ENCODE assay signal across 16 cellular contexts in the genomic region with DNA sequence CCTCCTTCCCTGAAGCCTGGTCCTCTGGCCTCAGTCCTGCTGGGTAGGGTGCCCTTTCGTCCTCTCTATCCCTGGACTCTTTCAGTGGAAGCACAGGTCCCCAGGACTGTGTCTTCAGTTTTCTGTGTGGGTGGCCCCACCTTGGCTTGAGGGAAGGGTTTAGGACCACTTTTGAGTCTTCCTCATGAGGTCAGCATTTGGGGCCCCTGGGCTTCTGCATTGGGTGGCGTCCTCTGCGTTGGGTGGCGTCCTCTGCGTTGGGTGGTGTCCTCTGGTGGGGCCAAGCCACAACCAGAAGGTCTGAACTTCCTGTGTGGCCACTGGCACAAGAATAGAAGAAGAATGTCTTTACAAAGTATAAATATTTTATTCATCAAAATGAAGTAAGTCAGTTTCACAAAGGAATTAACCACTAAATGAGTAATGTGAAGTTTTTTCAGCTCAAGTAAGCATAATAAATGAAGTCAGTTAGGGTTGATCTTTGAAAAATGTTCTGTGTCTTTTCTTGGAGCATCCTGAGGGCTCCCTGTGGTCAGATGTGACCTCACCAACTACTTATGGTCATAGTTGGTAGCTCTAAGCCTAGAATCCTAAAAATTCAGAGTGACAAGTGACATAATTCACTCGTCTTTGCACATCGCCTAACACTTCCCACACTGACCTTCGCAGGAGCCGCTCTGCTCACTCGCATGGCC. TPM values are rescaled to one million over a fixed set of nuclear protein-coding genes. Genes with fewer than 3 reads are reported as not detected.
DNase-seq lines count a peak whose midpoint lies in the region; ATAC-seq and TF ChIP-seq lines count a peak whose summit lies in the region.
"Had no signal": no experiment of that assay in that cellular context is flagged by ENCODE, and none has a peak within 500 bp of the region (broad histone marks: within the 10 kb centered on the region; RNA-seq: fewer than 3 reads in every experiment).

No MANE protein-coding gene starts in this region.

- no peak overlapping the region for H2AFZ ChIP-seq in hepatocyte

- H3K9me3 Mint-ChIP-seq in activated CD4-positive, alpha-beta T cell treated with anti-CD3 and anti-CD28 coated beads for 36 hours (ENCODE audit: low read depth) = no peaks in the 10 kb centered on the region
- H3K9me3 Mint-ChIP-seq: activated naive CD4-positive, alpha-beta T cell treated with anti-CD3 and anti-CD28 coated beads, Interleukin-2, amount 50 U/mL, for 72 hours; CD8-positive, alpha-beta memory T cell; naive thymus-derived CD8-positive, alpha-beta T cell had no signal

- CTCF ChIA-PET in RWPE1 (lab: Yijun Ruan, JAX) = no interaction called here
- CTCF ChIA-PET in activated CD4-positive, alpha-beta T cell treated with anti-CD3 and anti-CD28 coated beads for 36 hours (lab: Charles Lee) = interaction anchor here (1.1 kb wide), 1 partner anchor 14 kb away, joined by 3 read pairs; no protein-coding TSS in a partner anchor

- no peak overlapping the region for H3K4me3 Mint-ChIP-seq in activated CD4-positive, alpha-beta T cell treated with anti-CD3 and anti-CD28 coated beads for 36 hours
- H3K4me3 Mint-ChIP-seq: CD8-positive, alpha-beta memory T cell; naive thymus-derived CD8-positive, alpha-beta T cell had no signal

- peak overlapping the region; percentile 35 to 78 (median 53) for H3K4me2 ChIP-seq in BLaER1 treated with 17β-estradiol and CSF1 and Interleukin-3, amounts not matched to agents 10 nM and 100 nM
- no peak overlapping the region for H3K4me2 ChIP-seq in hepatocyte

- peaks cover 10 to 49% (median 31%) of the 10 kb centered on the region in 11 experiments; a peak in 19 of 22 replicates for H3K36me3 ChIP-seq in BLaER1 treated with 17β-estradiol and CSF1 and Interleukin-3, amounts not matched to agents 10 nM and 100 nM
- H3K36me3 ChIP-seq in gastroesophageal sphincter (no peaks in the 10 kb centered on the region), hepatocyte (replicated peaks; ENCODE audit: insufficient read depth, low read depth) (no peaks in the 10 kb centered on the region)

- POLR2A ChIA-PET in RWPE1 (lab: Yijun Ruan, JAX; ENCODE audit: low non-redundant PET) = no interaction called here
- POLR2A ChIA-PET in activated CD4-positive, alpha-beta T cell treated with anti-CD3 and anti-CD28 coated beads for 36 hours (lab: Charles Lee) = no interaction called here

- no peak for TF ChIP-seq POLR2A in gastroesophageal sphincter (IDR thresholded peaks at IDR 0.05)

- no peaks in the 10 kb centered on the region for H3K4me1 Mint-ChIP-seq in activated CD4-positive, alpha-beta T cell treated with anti-CD3 and anti-CD28 coated beads for 36 hours
- H3K4me1 Mint-ChIP-seq: CD8-positive, alpha-beta memory T cell had no signal

- no peak overlapping the region for H3K4me3 ChIP-seq in BLaER1 treated with 17β-estradiol and CSF1 and Interleukin-3, amounts not matched to agents 10 nM and 100 nM
- H3K4me3 ChIP-seq in gastroesophageal sphincter = no peak overlapping the region
- no peak overlapping the region for H3K4me3 ChIP-seq in hepatocyte

- DNase-seq in RWPE1 (ENCODE audit: low spot score) (no peak), renal cortical epithelial cell (ENCODE audit: low read depth) (peak; percentile 66), omental fat pad (ENCODE audit: low spot score) (no peak), hepatocyte (ENCODE audit: low spot score) (no peak)
- DNase-seq in activated CD4-positive, alpha-beta T cell treated with anti-CD3 and anti-CD28 coated beads for 36 hours = no peak
- DNase-seq: CD8-positive, alpha-beta memory T cell; effector memory CD4-positive, alpha-beta T cell; naive thymus-derived CD8-positive, alpha-beta T cell; NCI-H146; NCI-H82; stimulated activated naive CD4-positive, alpha-beta T cell had no signal

- 84 to 86% methylated on average over 4 to 10 of the region's 10 CpGs for WGBS in gastroesophageal sphincter (ENCODE audit: low coverage in 1 of 2), 2 donors
- 97% methylated on average over 10 of the region's 10 CpGs for WGBS in hepatocyte (ENCODE audit: low lambda C conversion rate, missing lambda C conversion rate)

- no peaks in the 10 kb centered on the region for H3K27me3 ChIP-seq in BLaER1 treated with 17β-estradiol and CSF1 and Interleukin-3, amounts not matched to agents 10 nM and 100 nM
- H3K27me3 ChIP-seq in gastroesophageal sphincter (no peaks in the 10 kb centered on the region), hepatocyte (no peaks in the 10 kb centered on the region)

- no peak for TF ChIP-seq EP300 in gastroesophageal sphincter (IDR thresholded peaks at IDR 0.05)

- no peaks in the 10 kb centered on the region for H3K27me3 Mint-ChIP-seq in activated CD4-positive, alpha-beta T cell treated with anti-CD3 and anti-CD28 coated beads for 36 hours
- H3K27me3 Mint-ChIP-seq: CD8-positive, alpha-beta memory T cell; naive thymus-derived CD8-positive, alpha-beta T cell had no signal

- no peaks in the 10 kb centered on the region for H3K9me2 ChIP-seq in hepatocyte (replicated peaks; ENCODE audit: insufficient read depth)

- no peak for TF ChIP-seq CTCF in RWPE1 (conservative IDR thresholded peaks at IDR 0.05; ENCODE audit: low read depth)
- TF ChIP-seq CTCF in gastroesophageal sphincter (IDR thresholded peaks at IDR 0.05) = no peak
- no peak for TF ChIP-seq CTCF in omental fat pad (IDR thresholded peaks at IDR 0.05)
- TF ChIP-seq CTCF in hepatocyte (IDR thresholded peaks at IDR 0.05; ENCODE audit: poor library complexity) = no peak

- no peaks in the 10 kb centered on the region for H3K79me2 ChIP-seq in hepatocyte

- peaks cover 6 to 35% (median 20%) of the 10 kb centered on the region in 11 experiments; a peak in 19 of 22 replicates for H4K20me1 ChIP-seq in BLaER1 treated with 17β-estradiol and CSF1 and Interleukin-3, amounts not matched to agents 10 nM and 100 nM
- H4K20me1 ChIP-seq in hepatocyte (ENCODE audit: insufficient read depth, poor library complexity, severe bottlenecking) = no peaks in the 10 kb centered on the region

- intact Hi-C loops in activated CD4-positive, alpha-beta T cell treated with anti-CD3 and anti-CD28 coated beads for 36 hours (cut with DNase I, micrococcal nuclease) = no loop called here

- peaks cover 0 to 23% (median 18%) of the 10 kb centered on the region in 11 experiments; a peak in 21 of 22 replicates for H3K9me3 ChIP-seq in BLaER1 treated with 17β-estradiol and CSF1 and Interleukin-3, amounts not matched to agents 10 nM and 100 nM (replicated peaks in 1 of 11)
- H3K9me3 ChIP-seq in gastroesophageal sphincter = no peaks in the 10 kb centered on the region
- no peaks in the 10 kb centered on the region for H3K9me3 ChIP-seq in hepatocyte (ENCODE audit: low read depth)

- H3K36me3 Mint-ChIP-seq in activated CD4-positive, alpha-beta T cell treated with anti-CD3 and anti-CD28 coated beads for 36 hours (ENCODE audit: low read depth) = no peaks in the 10 kb centered on the region
- H3K36me3 Mint-ChIP-seq: activated naive CD4-positive, alpha-beta T cell treated with anti-CD3 and anti-CD28 coated beads, Interleukin-2, amount 50 U/mL, for 72 hours; CD8-positive, alpha-beta memory T cell; naive thymus-derived CD8-positive, alpha-beta T cell had no signal

- H3K27ac ChIP-seq in BLaER1 treated with 17β-estradiol and CSF1 and Interleukin-3, amounts not matched to agents 10 nM and 100 nM = peak overlapping the region in 6 of 11 experiments; percentile 18 to 63 (median 36); a peak in 8 of 22 replicates
- H3K27ac ChIP-seq in RWPE1 = peak overlapping the region; percentile 23; the same call in 1 of the 2 replicates
- no peak overlapping the region for H3K27ac ChIP-seq in gastroesophageal sphincter
- no peak overlapping the region for H3K27ac ChIP-seq in hepatocyte

- H3K9ac ChIP-seq in BLaER1 treated with 17β-estradiol and CSF1 and Interleukin-3, amounts not matched to agents 10 nM and 100 nM = peak overlapping the region in 3 of 11 experiments; percentile 4 to 15 (median 6); a peak in 2 of 22 replicates

- H3K4me1 ChIP-seq in BLaER1 treated with 17β-estradiol and CSF1 and Interleukin-3, amounts not matched to agents 10 nM and 100 nM = peaks cover 21 to 53% (median 44%) of the 10 kb centered on the region in 10 experiments
- H3K4me1 ChIP-seq in gastroesophageal sphincter = peaks cover 0 to 5% (median 0%) of the 10 kb centered on the region in 3 donors
- no peaks in the 10 kb centered on the region for H3K4me1 ChIP-seq in hepatocyte (ENCODE audit: insufficient read depth)

- ATAC-seq in gastroesophageal sphincter = peak; percentile 44
- no peak for ATAC-seq in omental fat pad (ENCODE audit: low FRiP score)
- ATAC-seq in HG03280 (IDR thresholded peaks at IDR 0.05; ENCODE audit: unreplicated experiment) = no peak
- ATAC-seq in activated CD4-positive, alpha-beta T cell treated with anti-CD3 and anti-CD28 coated beads for 36 hours = no peak
- ATAC-seq: naive thymus-derived CD8-positive, alpha-beta T cell had no signal

- H3K27ac Mint-ChIP-seq in activated CD4-positive, alpha-beta T cell treated with anti-CD3 and anti-CD28 coated beads for 36 hours = no peak overlapping the region
- H3K27ac Mint-ChIP-seq: activated naive CD4-positive, alpha-beta T cell treated with anti-CD3 and anti-CD28 coated beads, Interleukin-2, amount 50 U/mL, for 72 hours; CD8-positive, alpha-beta memory T cell; naive thymus-derived CD8-positive, alpha-beta T cell had no signal

RNA-seq across cellular contexts. Expression of gene HGFAC, which starts 39.2 kb away (rescaled TPM):
- 1 to 10 TPM in 1 of 4 donors, under 1 TPM in 2, not detected in 1; 0.13 to 1.8 (median 0.62) TPM for total RNA-seq in gastroesophageal sphincter
- 0.25 and 0.35 TPM in 2 replicates for total RNA-seq in renal cortical epithelial cell
- total RNA-seq in omental fat pad = not detected
- total RNA-seq in hepatocyte = 0.32 and 0.87 TPM in 2 replicates
- 1.7 and 1.8 TPM in 2 replicates for polyA plus RNA-seq in hepatocyte
- not detected for total RNA-seq in activated CD4-positive, alpha-beta T cell treated with anti-CD3 and anti-CD28 coated beads for 36 hours
- total RNA-seq: activated naive CD4-positive, alpha-beta T cell treated with anti-CD3 and anti-CD28 coated beads, Interleukin-2, amount 50 U/mL, for 72 hours; CD8-positive, alpha-beta memory T cell; HT-29; naive thymus-derived CD8-positive, alpha-beta T cell had no signal
- polyA plus RNA-seq: CD8-positive, alpha-beta memory T cell; naive thymus-derived CD8-positive, alpha-beta T cell had no signal

Comparison
In these comparisons a context has a peak if more than half of its experiments do, and no peak if none do; other contexts are left out.
1. H3K27ac ChIP-seq: peak in BLaER1 treated with 17β-estradiol and CSF1 and Interleukin-3, amounts not matched to agents 10 nM and 100 nM (6 of 11) and RWPE1 (single experiment); none in gastroesophageal sphincter (0 of 4) and hepatocyte (single experiment).